ENCODE assay signal across 1 cellular context in genomic region chr2:54995553-54995952, GRCh38.
TF ChIP-seq lines count a peak whose summit lies in the region.

No MANE protein-coding gene starts in this region.

TF ChIP-seq in WTC11, 78 proteins besides CTCF, POLR2A, EP300 and RAD21 (continued from another document):
- no peak for TF ChIP-seq ATF6 (CRISPR knock-in tag; IDR thresholded peaks at IDR 0.05)
- no peak for TF ChIP-seq IRF1 (CRISPR knock-in tag; IDR thresholded peaks at IDR 0.05)
